8 cellular contexts compared by ENCODE assay signal in the genomic region with DNA sequence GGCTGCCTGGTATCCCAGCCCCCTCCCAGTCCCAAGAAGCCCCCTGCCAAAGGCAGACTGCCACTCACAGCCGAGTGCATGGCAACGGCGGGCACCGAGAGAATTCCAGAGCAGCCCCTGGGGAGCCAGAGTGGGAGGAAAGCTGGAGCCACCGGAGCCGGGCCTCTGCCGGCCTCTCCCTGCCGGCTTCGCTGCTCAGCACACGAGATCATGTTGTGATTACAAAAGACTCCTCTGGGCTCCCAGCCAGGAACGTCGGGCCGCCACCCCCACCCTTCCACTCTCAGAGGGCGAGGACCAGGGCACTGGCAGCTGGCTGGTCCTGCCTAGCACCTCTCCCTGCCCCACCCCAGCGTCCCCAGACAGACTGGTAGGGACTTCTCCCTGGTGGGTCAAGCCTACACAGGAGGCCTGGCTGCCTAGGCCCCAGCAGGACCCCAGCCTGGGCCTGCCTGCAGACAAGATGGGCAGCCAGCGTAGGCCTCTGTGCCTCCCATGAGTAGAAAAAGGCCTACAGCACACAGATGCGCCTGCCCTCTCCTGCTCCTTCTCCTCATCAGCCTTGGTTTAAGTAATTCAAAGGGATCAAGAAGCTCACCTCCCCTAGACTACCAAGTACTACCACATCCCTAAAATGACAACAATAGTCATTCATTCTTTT. TPM values are rescaled to one million over a fixed set of nuclear protein-coding genes. Genes with fewer than 3 reads are reported as not detected.
A peak's percentile ranks its signal among the peaks of the same experiment; 100 is the strongest.
DNase-seq lines count a peak whose midpoint lies in the region; ATAC-seq lines count a peak whose summit lies in the region.

Gene CCDC9B (minus strand): TSS at position 200 of the 661 bp plus-strand sequence. CDS start 120 bp downstream, at position 80.

- ATAC-seq in left cardiac atrium (peak; percentile 76 to 78), HG03139 (IDR thresholded peaks at IDR 0.05; ENCODE audit: unreplicated experiment) (no peak), GM21619 (IDR thresholded peaks at IDR 0.05; ENCODE audit: unreplicated experiment) (no peak), GM19324 (IDR thresholded peaks at IDR 0.05; ENCODE audit: low FRiP score, unreplicated experiment) (no peak)

- intact Hi-C loops in left cardiac atrium (cut with DNase I) = loop anchor here in 1 of 2 donors (5.0 kb wide), 1 partner anchor 81 kb away; no protein-coding TSS in a partner anchor

- DNase-seq in DMS53 (lab: John Stamatoyannopoulos, UW) (peak; percentile 88), NCI-H2171 (lab: John Stamatoyannopoulos, UW) (peak; percentile 90), left cardiac atrium (peak; percentile 91), renal cortical epithelial cell (ENCODE audit: low read depth) (peak; percentile 76)

- peak within 1 kb of the TSS; percentile 96 for H3K27ac ChIP-seq in angular gyrus (ENCODE audit: low read depth, low read length)

RNA-seq across cellular contexts. Expression of gene CCDC9B, which starts in this region (rescaled TPM):
- 10 to 100 TPM; 72.1 to 83.8 TPM for total RNA-seq in left cardiac atrium
- 59.2 and 165 TPM in 2 replicates for total RNA-seq in renal cortical epithelial cell

Comparison
In these comparisons a context has a peak if more than half of its experiments do, and no peak if none do; other contexts are left out.
1. ATAC-seq: peak in left cardiac atrium (2 of 2); none in HG03139 (single experiment), GM21619 (single experiment) and GM19324 (single experiment).
2. Peak in every context shown above with its lines, with median percentiles within 50 percentile points of each other: DNase-seq.